ENCODE assay signal across 1 cellular context in the genomic region with DNA sequence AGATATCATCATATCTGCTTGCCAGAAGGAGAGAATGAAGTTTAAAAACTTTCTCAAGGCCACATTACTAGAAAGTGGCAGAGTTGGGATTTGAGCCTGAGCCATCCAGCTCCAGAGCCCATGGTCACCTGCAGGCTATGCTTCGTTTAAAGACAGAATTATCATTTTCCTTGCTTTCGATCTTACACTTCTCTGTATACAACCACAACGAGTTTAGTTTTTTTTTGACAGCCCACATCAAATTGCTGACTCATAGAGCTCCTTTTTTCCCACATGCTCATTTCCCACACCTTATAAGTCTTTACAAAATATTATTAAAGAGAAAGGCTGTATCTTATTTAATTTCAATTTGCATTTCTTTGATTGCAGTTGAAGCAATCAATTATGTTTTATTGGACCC.
TF ChIP-seq lines count a peak whose summit lies in the region.

No MANE protein-coding gene starts in this region.

TF ChIP-seq in GM12878, 131 proteins besides CTCF, POLR2A, EP300 and RAD21 (continued from another document):
- TF ChIP-seq, protein P1, sequence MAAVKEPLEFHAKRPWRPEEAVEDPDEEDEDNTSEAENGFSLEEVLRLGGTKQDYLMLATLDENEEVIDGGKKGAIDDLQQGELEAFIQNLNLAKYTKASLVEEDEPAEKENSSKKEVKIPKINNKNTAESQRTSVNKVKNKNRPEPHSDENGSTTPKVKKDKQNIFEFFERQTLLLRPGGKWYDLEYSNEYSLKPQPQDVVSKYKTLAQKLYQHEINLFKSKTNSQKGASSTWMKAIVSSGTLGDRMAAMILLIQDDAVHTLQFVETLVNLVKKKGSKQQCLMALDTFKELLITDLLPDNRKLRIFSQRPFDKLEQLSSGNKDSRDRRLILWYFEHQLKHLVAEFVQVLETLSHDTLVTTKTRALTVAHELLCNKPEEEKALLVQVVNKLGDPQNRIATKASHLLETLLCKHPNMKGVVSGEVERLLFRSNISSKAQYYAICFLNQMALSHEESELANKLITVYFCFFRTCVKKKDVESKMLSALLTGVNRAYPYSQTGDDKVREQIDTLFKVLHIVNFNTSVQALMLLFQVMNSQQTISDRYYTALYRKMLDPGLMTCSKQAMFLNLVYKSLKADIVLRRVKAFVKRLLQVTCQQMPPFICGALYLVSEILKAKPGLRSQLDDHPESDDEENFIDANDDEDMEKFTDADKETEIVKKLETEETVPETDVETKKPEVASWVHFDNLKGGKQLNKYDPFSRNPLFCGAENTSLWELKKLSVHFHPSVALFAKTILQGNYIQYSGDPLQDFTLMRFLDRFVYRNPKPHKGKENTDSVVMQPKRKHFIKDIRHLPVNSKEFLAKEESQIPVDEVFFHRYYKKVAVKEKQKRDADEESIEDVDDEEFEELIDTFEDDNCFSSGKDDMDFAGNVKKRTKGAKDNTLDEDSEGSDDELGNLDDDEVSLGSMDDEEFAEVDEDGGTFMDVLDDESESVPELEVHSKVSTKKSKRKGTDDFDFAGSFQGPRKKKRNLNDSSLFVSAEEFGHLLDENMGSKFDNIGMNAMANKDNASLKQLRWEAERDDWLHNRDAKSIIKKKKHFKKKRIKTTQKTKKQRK (IDR thresholded peaks at IDR 0.05; ENCODE audit: low read depth, low read length), result no peak
- no peak for TF ChIP-seq FOXK2 (IDR thresholded peaks at IDR 0.05)
- TF ChIP-seq NR2C1 (IDR thresholded peaks at IDR 0.05), result no peak
- no peak for TF ChIP-seq PAX8 (IDR thresholded peaks at IDR 0.05)
- no peak for TF ChIP-seq MYC (IDR thresholded peaks at IDR 0.05; ENCODE audit: insufficient read depth, insufficient read length, insufficient replicate concordance, low read length, severe bottlenecking)
- TF ChIP-seq TCF7 (IDR thresholded peaks at IDR 0.05; ENCODE audit: borderline replicate concordance), result peak; percentile 93
- TF ChIP-seq FOS (IDR thresholded peaks at IDR 0.05; ENCODE audit: borderline replicate concordance, extremely low read depth, insufficient read length), result no peak
- no peak for TF ChIP-seq BCL11A (IDR thresholded peaks at IDR 0.05; ENCODE audit: low read depth, low read length)
- no peak for TF ChIP-seq KDM1A (IDR thresholded peaks at IDR 0.05; ENCODE audit: borderline replicate concordance)
- no peak for TF ChIP-seq CUX1 (IDR thresholded peaks at IDR 0.05; ENCODE audit: insufficient replicate concordance, low read depth, low read length)
- TF ChIP-seq POU2F2 (IDR thresholded peaks at IDR 0.05; ENCODE audit: borderline replicate concordance, low read depth, low read length), result no peak
- TF ChIP-seq MTA2 (IDR thresholded peaks at IDR 0.05; ENCODE audit: low read depth), result peak; percentile 40; the same call in 1 of the 2 replicates
- no peak for TF ChIP-seq SMARCA5 (IDR thresholded peaks at IDR 0.05)
- no peak for TF ChIP-seq HDAC6 (IDR thresholded peaks at IDR 0.05; ENCODE audit: unreplicated experiment)
- no peak for TF ChIP-seq BRCA1 (IDR thresholded peaks at IDR 0.05; ENCODE audit: low read depth, low read length)
- TF ChIP-seq ZBTB33 (IDR thresholded peaks at IDR 0.05), result no peak
- peak; percentile 79 for TF ChIP-seq IKZF1 (conservative IDR thresholded peaks at IDR 0.05)
- TF ChIP-seq, protein P2, sequence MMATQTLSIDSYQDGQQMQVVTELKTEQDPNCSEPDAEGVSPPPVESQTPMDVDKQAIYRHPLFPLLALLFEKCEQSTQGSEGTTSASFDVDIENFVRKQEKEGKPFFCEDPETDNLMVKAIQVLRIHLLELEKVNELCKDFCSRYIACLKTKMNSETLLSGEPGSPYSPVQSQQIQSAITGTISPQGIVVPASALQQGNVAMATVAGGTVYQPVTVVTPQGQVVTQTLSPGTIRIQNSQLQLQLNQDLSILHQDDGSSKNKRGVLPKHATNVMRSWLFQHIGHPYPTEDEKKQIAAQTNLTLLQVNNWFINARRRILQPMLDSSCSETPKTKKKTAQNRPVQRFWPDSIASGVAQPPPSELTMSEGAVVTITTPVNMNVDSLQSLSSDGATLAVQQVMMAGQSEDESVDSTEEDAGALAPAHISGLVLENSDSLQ (IDR thresholded peaks at IDR 0.05), result peak; percentile 73; the same call in 1 of the 2 replicates
- TF ChIP-seq BMI1 (IDR thresholded peaks at IDR 0.05; ENCODE audit: borderline replicate concordance), result no peak
- no peak for TF ChIP-seq ETV6 (conservative IDR thresholded peaks at IDR 0.05 in 1 of 2, IDR thresholded peaks at IDR 0.05 in 1 of 2; ENCODE audit: borderline replicate concordance in 1 of 2, low read depth in 1 of 2)
- TF ChIP-seq NFIC (IDR thresholded peaks at IDR 0.05; ENCODE audit: low read depth, low read length), result peak; percentile 81
- TF ChIP-seq EGR1 (IDR thresholded peaks at IDR 0.05; ENCODE audit: borderline replicate concordance in 1 of 2, low read depth in 2 of 2, low read length in 2 of 2), result no peak
- no peak for TF ChIP-seq ESRRA (IDR thresholded peaks at IDR 0.05; ENCODE audit: low read length)
- TF ChIP-seq ATF7 (IDR thresholded peaks at IDR 0.05; ENCODE audit: low read depth), result peak; percentile 51; the same call in 1 of the 2 replicates
- TF ChIP-seq, protein P3, sequence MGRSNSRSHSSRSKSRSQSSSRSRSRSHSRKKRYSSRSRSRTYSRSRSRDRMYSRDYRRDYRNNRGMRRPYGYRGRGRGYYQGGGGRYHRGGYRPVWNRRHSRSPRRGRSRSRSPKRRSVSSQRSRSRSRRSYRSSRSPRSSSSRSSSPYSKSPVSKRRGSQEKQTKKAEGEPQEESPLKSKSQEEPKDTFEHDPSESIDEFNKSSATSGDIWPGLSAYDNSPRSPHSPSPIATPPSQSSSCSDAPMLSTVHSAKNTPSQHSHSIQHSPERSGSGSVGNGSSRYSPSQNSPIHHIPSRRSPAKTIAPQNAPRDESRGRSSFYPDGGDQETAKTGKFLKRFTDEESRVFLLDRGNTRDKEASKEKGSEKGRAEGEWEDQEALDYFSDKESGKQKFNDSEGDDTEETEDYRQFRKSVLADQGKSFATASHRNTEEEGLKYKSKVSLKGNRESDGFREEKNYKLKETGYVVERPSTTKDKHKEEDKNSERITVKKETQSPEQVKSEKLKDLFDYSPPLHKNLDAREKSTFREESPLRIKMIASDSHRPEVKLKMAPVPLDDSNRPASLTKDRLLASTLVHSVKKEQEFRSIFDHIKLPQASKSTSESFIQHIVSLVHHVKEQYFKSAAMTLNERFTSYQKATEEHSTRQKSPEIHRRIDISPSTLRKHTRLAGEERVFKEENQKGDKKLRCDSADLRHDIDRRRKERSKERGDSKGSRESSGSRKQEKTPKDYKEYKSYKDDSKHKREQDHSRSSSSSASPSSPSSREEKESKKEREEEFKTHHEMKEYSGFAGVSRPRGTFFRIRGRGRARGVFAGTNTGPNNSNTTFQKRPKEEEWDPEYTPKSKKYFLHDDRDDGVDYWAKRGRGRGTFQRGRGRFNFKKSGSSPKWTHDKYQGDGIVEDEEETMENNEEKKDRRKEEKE (IDR thresholded peaks at IDR 0.05), result no peak
- TF ChIP-seq DPF2 (IDR thresholded peaks at IDR 0.05), result peak; percentile 55; the same call in 1 of the 2 replicates
- TF ChIP-seq STAT1 (conservative IDR thresholded peaks at IDR 0.05), result no peak
- TF ChIP-seq, protein P4, sequence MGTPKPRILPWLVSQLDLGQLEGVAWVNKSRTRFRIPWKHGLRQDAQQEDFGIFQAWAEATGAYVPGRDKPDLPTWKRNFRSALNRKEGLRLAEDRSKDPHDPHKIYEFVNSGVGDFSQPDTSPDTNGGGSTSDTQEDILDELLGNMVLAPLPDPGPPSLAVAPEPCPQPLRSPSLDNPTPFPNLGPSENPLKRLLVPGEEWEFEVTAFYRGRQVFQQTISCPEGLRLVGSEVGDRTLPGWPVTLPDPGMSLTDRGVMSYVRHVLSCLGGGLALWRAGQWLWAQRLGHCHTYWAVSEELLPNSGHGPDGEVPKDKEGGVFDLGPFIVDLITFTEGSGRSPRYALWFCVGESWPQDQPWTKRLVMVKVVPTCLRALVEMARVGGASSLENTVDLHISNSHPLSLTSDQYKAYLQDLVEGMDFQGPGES (IDR thresholded peaks at IDR 0.05), result no peak
- no peak for TF ChIP-seq MTA3 (IDR thresholded peaks at IDR 0.05; ENCODE audit: borderline replicate concordance, low read length)
- peak; percentile 82 to 85 for TF ChIP-seq IKZF2 (IDR thresholded peaks at IDR 0.05)
- TF ChIP-seq NBN (IDR thresholded peaks at IDR 0.05), result 0 out of 2 replicates have a peak, but pooled peaks have one; percentile 7
- no peak for TF ChIP-seq RCOR1 (conservative IDR thresholded peaks at IDR 0.05; ENCODE audit: low read depth, low read length)
- TF ChIP-seq SIN3A (IDR thresholded peaks at IDR 0.05; ENCODE audit: low read depth, low read length), result no peak
- TF ChIP-seq JUND (IDR thresholded peaks at IDR 0.05; ENCODE audit: low read depth, low read length), result 0 out of 2 replicates have a peak, but pooled peaks have one; percentile 13
- no peak for TF ChIP-seq ZBTB40 (IDR thresholded peaks at IDR 0.05; ENCODE audit: borderline replicate concordance)
- no peak for TF ChIP-seq SP1 (IDR thresholded peaks at IDR 0.05; ENCODE audit: low read depth, low read length)
- TF ChIP-seq ZNF622 (IDR thresholded peaks at IDR 0.05), result no peak
- no peak for TF ChIP-seq NFYA (IDR thresholded peaks at IDR 0.05; ENCODE audit: borderline replicate concordance, low read depth, low read length)
- no peak for TF ChIP-seq MXI1 (IDR thresholded peaks at IDR 0.05; ENCODE audit: low read depth, low read length)
- TF ChIP-seq RUNX3 (IDR thresholded peaks at IDR 0.05; ENCODE audit: low read length), result peak; percentile 96
- TF ChIP-seq RFX5 (IDR thresholded peaks at IDR 0.05; ENCODE audit: low read depth, low read length), result no peak
